ENCODE assay signal across 9 cellular contexts in genomic region chr6:122289721-122290501, GRCh38.
DNase-seq lines count a peak whose midpoint lies in the region; ATAC-seq, FAIRE-seq and TF ChIP-seq lines count a peak whose summit lies in the region.
"Had no signal": no experiment of that assay in that cellular context is flagged by ENCODE, and none has a peak within 500 bp of the region (broad histone marks: within the 10 kb centered on the region; RNA-seq: fewer than 3 reads in every experiment).

No MANE protein-coding gene starts in this region.

- TF ChIP-seq CTCF in heart left ventricle (IDR thresholded peaks at IDR 0.05), result peak in 8 of 12 donors; percentile 13 to 48 (median 35)
- peak in 1 of 2 donors; percentile 36 for TF ChIP-seq CTCF in right atrium auricular region (IDR thresholded peaks at IDR 0.05)
- peak; percentile 54; the same call in 1 of the 2 replicates for TF ChIP-seq CTCF in PC-9 (conservative IDR thresholded peaks at IDR 0.05)

- CTCF ChIA-PET in PC-9 (lab: Charles Lee), result interaction anchor here (0.6 kb wide), 1 partner anchor 845 kb away, joined by 3 read pairs; no protein-coding TSS in a partner anchor

- H4K20me1 ChIP-seq in PC-9 (ENCODE audit: insufficient read depth), result no peaks in the 10 kb centered on the region

- H2AFZ ChIP-seq in PC-9, result no peak overlapping the region

- H3K9me3 ChIP-seq in heart left ventricle, result no peaks in the 10 kb centered on the region
- no peaks in the 10 kb centered on the region for H3K9me3 ChIP-seq in right atrium auricular region
- no peaks in the 10 kb centered on the region for H3K9me3 ChIP-seq in PC-9 (ENCODE audit: insufficient read depth, low read depth)

- H3K4me3 ChIP-seq in heart left ventricle, result no peak overlapping the region
- no peak overlapping the region for H3K4me3 ChIP-seq in right atrium auricular region
- no peak overlapping the region for H3K4me3 ChIP-seq in PC-9

- DNase-seq in heart left ventricle (no peak), right atrium auricular region (ENCODE audit: low spot score) (no peak), PC-9 (no peak), fibroblast of the conjunctiva (ENCODE audit: low read depth) (peak; percentile 14), urothelium cell line (ENCODE audit: low spot score) (peak; percentile 8), NCI-H1694 (lab: John Stamatoyannopoulos, UW) (no peak), NOMO-1 (lab: John Stamatoyannopoulos, UW; ENCODE audit: unreplicated experiment in 2 of 2) (no peak)
- DNase-seq: stimulated activated naive CD8-positive, alpha-beta T cell treated with anti-CD3 and anti-CD28 coated beads, Interleukin-15, amount 100 ng/mL, for 72 hours had no signal

- TF ChIP-seq POLR2A in heart left ventricle (IDR thresholded peaks at IDR 0.05), result no peak

- no peak for FAIRE-seq in urothelium cell line (lab: Jason Lieb, UNC)

- no peaks in the 10 kb centered on the region for H3F3A ChIP-seq in PC-9 (ENCODE audit: insufficient read depth, low read depth)

- H3K4me1 ChIP-seq in heart left ventricle (peaks cover 0 to 4% (median 0%) of the 10 kb centered on the region in 12 donors), right atrium auricular region (no peaks in the 10 kb centered on the region), PC-9 (replicated peaks; ENCODE audit: insufficient read depth) (no peaks in the 10 kb centered on the region)

- no peak for ATAC-seq in heart left ventricle
- ATAC-seq in GM18907 (IDR thresholded peaks at IDR 0.05; ENCODE audit: unreplicated experiment), result no peak
- ATAC-seq: stimulated activated naive CD8-positive, alpha-beta T cell treated with anti-CD3 and anti-CD28 coated beads, Interleukin-15, amount 100 ng/mL, for 72 hours had no signal

- H3K79me2 ChIP-seq in PC-9 (ENCODE audit: low read depth), result no peaks in the 10 kb centered on the region

- POLR2A ChIA-PET in PC-9 (lab: Charles Lee; ENCODE audit: unreplicated experiment), result no interaction called here

- intact Hi-C loops in heart left ventricle (cut with DNase I), result loop anchor here in 5 of 10 donors (5.0 to 10.0 kb wide), 3 partner anchors 863 to 1235 kb away; no protein-coding TSS in a partner anchor
- intact Hi-C loops in PC-9 (cut with micrococcal nuclease; ENCODE audit: unreplicated experiment), result loop anchor here (5.0 kb wide), 1 partner anchor 858 kb away; no protein-coding TSS in a partner anchor

- H3K4me2 ChIP-seq in PC-9, result no peak overlapping the region

- 80 to 88% (median 85%) methylated on average over 4 of the region's 4 CpGs for WGBS in heart left ventricle, 4 donors

- H3K36me3 ChIP-seq in heart left ventricle (no peaks in the 10 kb centered on the region), right atrium auricular region (no peaks in the 10 kb centered on the region), PC-9 (ENCODE audit: low read depth) (no peaks in the 10 kb centered on the region)

- H3K27ac ChIP-seq in heart left ventricle (no peak overlapping the region), right atrium auricular region (no peak overlapping the region), PC-9 (no peak overlapping the region)

- H3K27me3 ChIP-seq in heart left ventricle (no peaks in the 10 kb centered on the region), right atrium auricular region (no peaks in the 10 kb centered on the region), PC-9 (ENCODE audit: insufficient read depth, low read depth) (no peaks in the 10 kb centered on the region)

- BruUV-seq in PC-9 (replicated peaks; lab: Mats Ljungman, UMichigan), result no TSS peak

- no peaks in the 10 kb centered on the region for H3K9me2 ChIP-seq in PC-9 (ENCODE audit: insufficient read depth)

Comparison
In these comparisons a context has a peak if more than half of its experiments do, and no peak if none do; other contexts are left out.
1. DNase-seq: peak in fibroblast of the conjunctiva (single experiment) and urothelium cell line (single experiment); none in heart left ventricle (0 of 5), right atrium auricular region (single experiment), PC-9 (0 of 2), NCI-H1694 (single experiment) and NOMO-1 (0 of 2).